ENCODE assay signal across 8 cellular contexts in genomic region chr15:68821898-68822380, GRCh38. TPM values are rescaled to one million over a fixed set of nuclear protein-coding genes. Genes with fewer than 3 reads are reported as not detected.
DNase-seq lines count a peak whose midpoint lies in the region; ATAC-seq, FAIRE-seq and TF ChIP-seq lines count a peak whose summit lies in the region.

No MANE protein-coding gene starts in this region.

- H3K9ac ChIP-seq in kidney (ENCODE audit: low read length in 2 of 2) (peak overlapping the region; percentile 15 to 43), stomach smooth muscle (ENCODE audit: low read length in 2 of 2) (peak overlapping the region in 1 of 2 donors; percentile 66)

- POLR2A ChIA-PET in CD8-positive, alpha-beta memory T cell (lab: Charles Lee): no interaction called here

- H3K4me1 ChIP-seq in CD8-positive, alpha-beta memory T cell (ENCODE audit: insufficient read depth, low read length): peaks cover 8% of the 10 kb centered on the region
- H3K4me1 ChIP-seq in kidney (ENCODE audit: control insufficient read depth in 1 of 2, insufficient read depth in 1 of 2, low read depth in 1 of 2, low read length in 2 of 2) (peaks cover 0 to 8% of the 10 kb centered on the region in 2 donors), stomach smooth muscle (ENCODE audit: control insufficient read depth, insufficient read depth, low read length) (peaks cover 6% of the 10 kb centered on the region)

- intact Hi-C loops in activated naive CD4-positive, alpha-beta T cell treated with anti-CD3 and anti-CD28 coated beads for 36 hours (cut with micrococcal nuclease): loop anchor here (2.0 kb wide), 1 partner anchor 545 kb away; the partner anchor contains the start of gene FEM1B
- intact Hi-C loops in kidney (cut with DNase I): no loop called here

- DNase-seq in CD8-positive, alpha-beta memory T cell: peak in 1 of 5 donors; percentile 15
- DNase-seq in activated naive CD4-positive, alpha-beta T cell treated with anti-CD3 and anti-CD28 coated beads for 36 hours: peak; percentile 46
- no peak for DNase-seq in kidney

- H3K4me1 Mint-ChIP-seq in CD8-positive, alpha-beta memory T cell: peaks cover 13 to 22% (median 22%) of the 10 kb centered on the region in 3 donors
- H3K4me1 Mint-ChIP-seq in IgD-negative memory B cell: peaks cover 9 to 23% (median 13%) of the 10 kb centered on the region in 3 donors
- peaks cover 19% of the 10 kb centered on the region for H3K4me1 Mint-ChIP-seq in activated naive CD4-positive, alpha-beta T cell treated with anti-CD3 and anti-CD28 coated beads for 36 hours (ENCODE audit: low read depth)

- peaks cover 0 to 26% (median 0%) of the 10 kb centered on the region in 3 donors for H3K36me3 Mint-ChIP-seq in CD8-positive, alpha-beta memory T cell
- peaks cover 2% of the 10 kb centered on the region for H3K36me3 Mint-ChIP-seq in IgD-negative memory B cell
- H3K36me3 Mint-ChIP-seq in activated naive CD4-positive, alpha-beta T cell treated with anti-CD3 and anti-CD28 coated beads for 36 hours (ENCODE audit: low read depth): peaks cover 12% of the 10 kb centered on the region

- ATAC-seq in GM18505 (IDR thresholded peaks at IDR 0.05; ENCODE audit: unreplicated experiment) (no peak), GM19455 (IDR thresholded peaks at IDR 0.05; ENCODE audit: unreplicated experiment) (no peak), HG02870 (IDR thresholded peaks at IDR 0.05; ENCODE audit: unreplicated experiment) (no peak)

- H3K27me3 Mint-ChIP-seq in CD8-positive, alpha-beta memory T cell: peaks cover 0 to 4% of the 10 kb centered on the region in 2 donors
- H3K27me3 Mint-ChIP-seq in IgD-negative memory B cell: peaks cover 1% of the 10 kb centered on the region
- no peaks in the 10 kb centered on the region for H3K27me3 Mint-ChIP-seq in activated naive CD4-positive, alpha-beta T cell treated with anti-CD3 and anti-CD28 coated beads for 36 hours (ENCODE audit: low read depth)

- H3K27me3 ChIP-seq in CD8-positive, alpha-beta memory T cell (ENCODE audit: insufficient read depth, low read length, poor library complexity, severe bottlenecking): no peaks in the 10 kb centered on the region
- H3K27me3 ChIP-seq in stomach smooth muscle (ENCODE audit: control insufficient read depth in 1 of 2, insufficient read depth in 2 of 2, low read length in 2 of 2): no peaks in the 10 kb centered on the region

- TF ChIP-seq POLR2A in GM18505 (IDR thresholded peaks at IDR 0.05; ENCODE audit: borderline replicate concordance, extremely low read depth, insufficient read depth, insufficient read length): no peak

- no peaks in the 10 kb centered on the region for H3K36me3 ChIP-seq in CD8-positive, alpha-beta memory T cell (ENCODE audit: insufficient read depth, low read length)
- no peaks in the 10 kb centered on the region for H3K36me3 ChIP-seq in kidney (ENCODE audit: control insufficient read depth in 1 of 2, insufficient read depth in 2 of 2, low read length in 2 of 2)
- H3K36me3 ChIP-seq in stomach smooth muscle (ENCODE audit: control insufficient read depth in 2 of 2, insufficient read depth in 2 of 2, low read length in 2 of 2): no peaks in the 10 kb centered on the region

- peak overlapping the region; percentile 32 to 92 (median 76) for H3K27ac Mint-ChIP-seq in CD8-positive, alpha-beta memory T cell
- H3K27ac Mint-ChIP-seq in IgD-negative memory B cell: peak overlapping the region; percentile 13 to 90 (median 85)
- peak overlapping the region; percentile 75 for H3K27ac Mint-ChIP-seq in activated naive CD4-positive, alpha-beta T cell treated with anti-CD3 and anti-CD28 coated beads for 36 hours

- peak overlapping the region; percentile 85 to 100 (median 96) for H3K4me3 Mint-ChIP-seq in CD8-positive, alpha-beta memory T cell
- H3K4me3 Mint-ChIP-seq in IgD-negative memory B cell: peak overlapping the region; percentile 87 to 99 (median 93)
- H3K4me3 Mint-ChIP-seq in activated naive CD4-positive, alpha-beta T cell treated with anti-CD3 and anti-CD28 coated beads for 36 hours: peak overlapping the region; percentile 84

- H3K4me3 ChIP-seq in CD8-positive, alpha-beta memory T cell (ENCODE audit: low read length): peak overlapping the region; percentile 90
- H3K4me3 ChIP-seq in kidney (ENCODE audit: low read length in 2 of 2) (peak overlapping the region; percentile 74 to 94), stomach smooth muscle (ENCODE audit: low read length in 2 of 2) (peak overlapping the region; percentile 83 to 92)

- FAIRE-seq in kidney (lab: Jason Lieb, UNC): no peak

- no peak for TF ChIP-seq CTCF in kidney (IDR thresholded peaks at IDR 0.05; ENCODE audit: borderline replicate concordance, extremely low read depth, insufficient read depth)

- H3K27ac ChIP-seq in CD8-positive, alpha-beta memory T cell (ENCODE audit: low read depth, low read length): peak overlapping the region; percentile 22
- H3K27ac ChIP-seq in kidney (ENCODE audit: low read depth in 2 of 2, low read length in 2 of 2) (peak overlapping the region; percentile 88 to 99), stomach smooth muscle (ENCODE audit: low read length) (no peak overlapping the region)

- CTCF ChIA-PET in CD8-positive, alpha-beta memory T cell (lab: Charles Lee): no interaction called here
- CTCF ChIA-PET in activated naive CD4-positive, alpha-beta T cell treated with anti-CD3 and anti-CD28 coated beads for 36 hours (lab: Charles Lee): no interaction called here

- H3K9me3 Mint-ChIP-seq in CD8-positive, alpha-beta memory T cell: no peaks in the 10 kb centered on the region
- H3K9me3 Mint-ChIP-seq in IgD-negative memory B cell: no peaks in the 10 kb centered on the region
- H3K9me3 Mint-ChIP-seq in activated naive CD4-positive, alpha-beta T cell treated with anti-CD3 and anti-CD28 coated beads for 36 hours: no peaks in the 10 kb centered on the region

- H3K9me3 ChIP-seq in CD8-positive, alpha-beta memory T cell (ENCODE audit: low read length): no peaks in the 10 kb centered on the region
- H3K9me3 ChIP-seq in kidney (ENCODE audit: control insufficient read depth in 1 of 2, low read length in 2 of 2) (no peaks in the 10 kb centered on the region), stomach smooth muscle (ENCODE audit: control insufficient read depth in 2 of 2, low read length in 2 of 2) (no peaks in the 10 kb centered on the region)

RNA-seq across cellular contexts. Expression of gene ANP32A, which starts 1.2 kb away (rescaled TPM):
- total RNA-seq in CD8-positive, alpha-beta memory T cell: 100 to 1,000 TPM; 233 to 237 TPM
- polyA plus RNA-seq in CD8-positive, alpha-beta memory T cell: 94.6 TPM
- polyA plus RNA-seq in IgD-negative memory B cell: 110 TPM
- total RNA-seq in activated naive CD4-positive, alpha-beta T cell treated with anti-CD3 and anti-CD28 coated beads for 36 hours: 100 to 1,000 TPM; 216 to 245 TPM
- 113 TPM for total RNA-seq in kidney
- 148 TPM for polyA plus RNA-seq in kidney (ENCODE audit: insufficient read depth, low read depth, low replicate concordance)
